ENCODE assay signal across 11 cellular contexts in the genomic region with DNA sequence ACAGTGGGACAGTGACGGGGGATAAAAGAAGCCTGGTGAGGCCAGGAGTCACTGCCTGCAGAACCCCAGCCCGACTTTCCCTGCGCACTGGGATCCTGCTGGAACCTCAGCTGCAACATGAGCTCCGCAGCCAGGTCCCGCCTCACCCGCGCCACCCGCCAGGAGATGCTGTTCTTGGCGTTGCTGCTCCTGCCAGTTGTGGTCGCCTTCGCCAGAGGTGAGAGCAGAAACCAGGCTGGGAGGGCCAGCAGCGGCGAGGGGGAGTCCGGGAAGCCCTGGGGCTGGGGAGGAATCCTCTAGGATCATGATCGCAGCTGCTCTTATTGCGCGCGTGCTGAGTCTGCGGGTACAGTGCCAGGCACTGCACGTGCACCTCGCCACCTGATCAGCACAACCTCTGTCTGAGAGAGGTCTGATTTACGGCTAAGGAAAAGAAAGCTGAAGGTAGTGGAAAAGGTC. TPM values are rescaled to one million over a fixed set of nuclear protein-coding genes. Genes with fewer than 3 reads are reported as not detected.
DNase-seq lines count a peak whose midpoint lies in the region; ATAC-seq and TF ChIP-seq lines count a peak whose summit lies in the region.
"Had no signal": no experiment of that assay in that cellular context is flagged by ENCODE, and none has a peak within 500 bp of the region (broad histone marks: within the 10 kb centered on the region; RNA-seq: fewer than 3 reads in every experiment).

A gene with protein sequence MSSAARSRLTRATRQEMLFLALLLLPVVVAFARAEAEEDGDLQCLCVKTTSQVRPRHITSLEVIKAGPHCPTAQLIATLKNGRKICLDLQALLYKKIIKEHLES (plus strand): TSS at position 51 of the 459 bp plus-strand sequence. CDS start 67 bp downstream, at position 118.

- intact Hi-C loops in Panc1 (cut with micrococcal nuclease; ENCODE audit: unreplicated experiment): no loop called here
- intact Hi-C loops in CD8-positive, alpha-beta T cell (cut with DNase I, micrococcal nuclease): no loop called here

- no TSS peak for BruUV-seq in Panc1 (replicated peaks; lab: Mats Ljungman, UMichigan)

- in situ Hi-C loops in Panc1 (cut with HindIII; ENCODE audit: low pct_unique_long_range_greater_than_20kb, low sequenced_read_pairs): no loop called here

- CTCF ChIA-PET in Panc1 (lab: Charles Lee): interaction anchor here (1.0 kb wide), 1 partner anchor 11 kb away, joined by 5 read pairs; no protein-coding TSS in a partner anchor
- CTCF ChIA-PET in CD8-positive, alpha-beta T cell (lab: Charles Lee): no interaction called here

- H3K4me3 Mint-ChIP-seq in CD8-positive, alpha-beta T cell: no peak within 1 kb of the TSS
- H3K4me3 Mint-ChIP-seq: activated T-cell treated with anti-CD3 and anti-CD28 coated beads, Interleukin-2, amount 50 U/mL, for 24 hours; stimulated activated naive CD8-positive, alpha-beta T cell treated with anti-CD3 and anti-CD28 coated beads, Interleukin-15, Interleukin-2, amounts not matched to agents 100 ng/mL and 50 ng/mL, for 24 hours had no signal

- H3K4me3 ChIP-seq in Panc1 (ENCODE audit: low read depth in 2 of 2, low read length in 2 of 2) (peak within 1 kb of the TSS; percentile 39 to 50), fibroblast of mammary gland (ENCODE audit: control insufficient read depth, low read depth, low read length) (peak within 1 kb of the TSS; percentile 18), neutrophil (ENCODE audit: low read depth in 1 of 2, low read length in 1 of 2) (peak within 1 kb of the TSS; percentile 52)
- no peak within 1 kb of the TSS for H3K4me3 ChIP-seq in CD8-positive, alpha-beta T cell (ENCODE audit: low read depth, low read length)

- no peaks in the 10 kb centered on the region for H3K9me3 Mint-ChIP-seq in CD8-positive, alpha-beta T cell
- H3K9me3 Mint-ChIP-seq: activated T-cell treated with anti-CD3 and anti-CD28 coated beads, Interleukin-2, amount 50 U/mL, for 24 hours; stimulated activated naive CD8-positive, alpha-beta T cell treated with anti-CD3 and anti-CD28 coated beads, Interleukin-15, Interleukin-2, amounts not matched to agents 100 ng/mL and 50 ng/mL, for 24 hours had no signal

- DNase-seq in AG08395 (ENCODE audit: low spot score) (peak; percentile 39), Panc1 (ENCODE audit: low read depth, low spot score) (no peak), fibroblast of mammary gland (ENCODE audit: low read depth) (peak; percentile 43), HuH-7 (ENCODE audit: low spot score) (no peak), cerebellar nuclear complex (lab: John Stamatoyannopoulos, UW) (no peak), KG1 (lab: John Stamatoyannopoulos, UW) (no peak)
- no peak for DNase-seq in CD8-positive, alpha-beta T cell
- DNase-seq: activated T-cell treated with anti-CD3 and anti-CD28 coated beads, Interleukin-2, amount 50 U/mL, for 24 hours had no signal

- TF ChIP-seq CTCF in Panc1 (IDR thresholded peaks at IDR 0.05): peak; percentile 51
- peak; percentile 35 for TF ChIP-seq CTCF in fibroblast of mammary gland (conservative IDR thresholded peaks at IDR 0.05; ENCODE audit: control insufficient read depth, insufficient read depth, low read depth, low read length)
- no peak for TF ChIP-seq CTCF in neutrophil (IDR thresholded peaks at IDR 0.05)
- TF ChIP-seq CTCF in CD8-positive, alpha-beta T cell (IDR thresholded peaks at IDR 0.05): no peak

- ATAC-seq in Panc1: peak; percentile 93
- ATAC-seq in CD8-positive, alpha-beta T cell: no peak

- no peaks in the 10 kb centered on the region for H3K4me1 Mint-ChIP-seq in CD8-positive, alpha-beta T cell (ENCODE audit: low read depth)

- H3K27ac ChIP-seq in Panc1 (ENCODE audit: low read length) (no peak within 1 kb of the TSS; the same call in 1 of the 2 replicates), neutrophil (peak within 1 kb of the TSS; percentile 63)
- H3K27ac ChIP-seq in CD8-positive, alpha-beta T cell (ENCODE audit: low read depth, low read length): no peak within 1 kb of the TSS
- H3K27ac ChIP-seq: C4-2B had no signal

- peaks cover 3% of the 10 kb centered on the region for H3K27me3 Mint-ChIP-seq in CD8-positive, alpha-beta T cell (ENCODE audit: low read depth)

- H3K27me3 ChIP-seq in Panc1 (ENCODE audit: control insufficient read depth, insufficient read depth, low read length) (no peaks in the 10 kb centered on the region), neutrophil (no peaks in the 10 kb centered on the region)
- H3K27me3 ChIP-seq in CD8-positive, alpha-beta T cell (ENCODE audit: insufficient read depth, low read length): no peaks in the 10 kb centered on the region

- H3K4me1 ChIP-seq in Panc1 (ENCODE audit: control insufficient read depth, insufficient read depth, low read length) (no peaks in the 10 kb centered on the region), neutrophil (ENCODE audit: control insufficient read depth in 1 of 2, insufficient read depth in 1 of 2, low read depth in 1 of 2, low read length in 1 of 2) (peaks cover 45 to 59% of the 10 kb centered on the region in 2 experiments)
- no peaks in the 10 kb centered on the region for H3K4me1 ChIP-seq in CD8-positive, alpha-beta T cell (ENCODE audit: insufficient read depth, low read length)

- no peak within 1 kb of the TSS for H3K27ac Mint-ChIP-seq in CD8-positive, alpha-beta T cell
- H3K27ac Mint-ChIP-seq: activated T-cell treated with anti-CD3 and anti-CD28 coated beads, Interleukin-2, amount 50 U/mL, for 24 hours; stimulated activated naive CD8-positive, alpha-beta T cell treated with anti-CD3 and anti-CD28 coated beads, Interleukin-15, Interleukin-2, amounts not matched to agents 100 ng/mL and 50 ng/mL, for 24 hours had no signal

- POLR2A ChIA-PET in Panc1 (lab: Charles Lee): interaction anchor here (0.6 kb wide), 2 partner anchors 30 to 56 kb away, joined by 3 to 16 read pairs; no protein-coding TSS in a partner anchor
- POLR2A ChIA-PET in CD8-positive, alpha-beta T cell (lab: Charles Lee): no interaction called here

- H3K36me3 ChIP-seq in Panc1 (ENCODE audit: control insufficient read depth, insufficient read depth, low read length) (no peaks in the 10 kb centered on the region), neutrophil (no peaks in the 10 kb centered on the region)
- H3K36me3 ChIP-seq in CD8-positive, alpha-beta T cell (ENCODE audit: insufficient read depth, low read length): no peaks in the 10 kb centered on the region

- H3K9me3 ChIP-seq in Panc1 (ENCODE audit: control insufficient read depth, insufficient read depth, low read depth, low read length) (no peaks in the 10 kb centered on the region), neutrophil (no peaks in the 10 kb centered on the region)
- H3K9me3 ChIP-seq in CD8-positive, alpha-beta T cell (ENCODE audit: low read length): no peaks in the 10 kb centered on the region

- H3K36me3 Mint-ChIP-seq in CD8-positive, alpha-beta T cell: no peaks in the 10 kb centered on the region

RNA-seq across cellular contexts. Expression of the gene that starts here (rescaled TPM):
- 0.51 TPM for total RNA-seq in Panc1 (2021; ENCODE audit: unreplicated experiment)
- 3.4 TPM for polyA plus RNA-seq in Panc1 (2012; ENCODE audit: insufficient read length)
- not detected for total RNA-seq in CD8-positive, alpha-beta T cell

Comparison
In these comparisons a context has a peak if more than half of its experiments do, and no peak if none do; other contexts are left out.
1. DNase-seq: peak in AG08395 (single experiment) and fibroblast of mammary gland (single experiment); none in Panc1 (single experiment), HuH-7 (single experiment), cerebellar nuclear complex (0 of 2), KG1 (single experiment) and CD8-positive, alpha-beta T cell (0 of 7).
2. CTCF ChIP-seq: peak in Panc1 (single experiment) and fibroblast of mammary gland (single experiment); none in neutrophil (single experiment) and CD8-positive, alpha-beta T cell (single experiment).